Comparison of ENCODE assay signal across 15 cellular contexts in genomic region chr1:41656088-41656487, GRCh38.
DNase-seq lines count a peak whose midpoint lies in the region; ATAC-seq and TF ChIP-seq lines count a peak whose summit lies in the region.
"Had no signal": no experiment of that assay in that cellular context is flagged by ENCODE, and none has a peak within 500 bp of the region (broad histone marks: within the 10 kb centered on the region; RNA-seq: fewer than 3 reads in every experiment).

No MANE protein-coding gene starts in this region.

- H3K4ac ChIP-seq in mesendoderm (ENCODE audit: low read depth, low read length): no peak overlapping the region

- POLR2A ChIA-PET in activated CD8-positive, alpha-beta T cell treated with anti-CD3 and anti-CD28 coated beads for 36 hours (lab: Charles Lee): interaction anchor here (0.6 to 6.3 kb wide), 5 partner anchors 11 to 95 kb away, joined by 3 to 31 read pairs (median 4); no protein-coding TSS in a partner anchor
- POLR2A ChIA-PET in activated CD8-positive, alpha-beta T cell treated with anti-CD3 and anti-CD28 coated beads, Interleukin-2, amount 10 ng/mL, durations not matched to agents 7 days and 5 days (lab: Charles Lee): interaction anchor here (1.4 kb wide), 1 partner anchor 264 kb away, joined by 3 read pairs; no protein-coding TSS in a partner anchor
- POLR2A ChIA-PET in activated B cell treated with CpG ODN at 0.5 μM for 24 hours (lab: Charles Lee): interaction anchor here (0.9 kb wide), 1 partner anchor 74 kb away, joined by 9 read pairs; no protein-coding TSS in a partner anchor

- no peaks in the 10 kb centered on the region for H3K79me2 ChIP-seq in mesendoderm (ENCODE audit: control insufficient read depth, insufficient read depth, low read length)

- H3K27me3 Mint-ChIP-seq in activated CD8-positive, alpha-beta T cell treated with anti-CD3 and anti-CD28 coated beads for 36 hours: no peaks in the 10 kb centered on the region
- no peaks in the 10 kb centered on the region for H3K27me3 Mint-ChIP-seq in activated CD8-positive, alpha-beta T cell treated with anti-CD3 and anti-CD28 coated beads, Interleukin-2, amount 10 ng/mL, durations not matched to agents 7 days and 5 days (ENCODE audit: low read depth)
- H3K27me3 Mint-ChIP-seq in CD4-positive, CD25-positive, alpha-beta regulatory T cell: no peaks in the 10 kb centered on the region
- no peaks in the 10 kb centered on the region for H3K27me3 Mint-ChIP-seq in activated B cell treated with CpG ODN at 0.5 μM for 24 hours

- no peak overlapping the region for H2BK5ac ChIP-seq in mesendoderm (ENCODE audit: low read length)

- peak overlapping the region; percentile 83 for H3K27ac Mint-ChIP-seq in activated CD8-positive, alpha-beta T cell treated with anti-CD3 and anti-CD28 coated beads for 36 hours
- H3K27ac Mint-ChIP-seq in activated CD8-positive, alpha-beta T cell treated with anti-CD3 and anti-CD28 coated beads, Interleukin-2, amount 10 ng/mL, durations not matched to agents 7 days and 5 days: no peak overlapping the region
- peak overlapping the region in 2 of 3 donors; percentile 34 to 87 for H3K27ac Mint-ChIP-seq in CD4-positive, CD25-positive, alpha-beta regulatory T cell
- H3K27ac Mint-ChIP-seq in activated B cell treated with CpG ODN at 0.5 μM for 24 hours: peak overlapping the region; percentile 18

- no peak overlapping the region for H3K4me2 ChIP-seq in mesendoderm (ENCODE audit: low read length)

- no peaks in the 10 kb centered on the region for H3K27me3 ChIP-seq in CD4-positive, CD25-positive, alpha-beta regulatory T cell (ENCODE audit: control insufficient read depth, insufficient read depth, low read length)
- H3K27me3 ChIP-seq in mesendoderm (ENCODE audit: insufficient read depth, low read length, poor library complexity): peaks cover 7% of the 10 kb centered on the region
- H3K27me3 ChIP-seq: dorsolateral prefrontal cortex, uterus had no signal

- H3K9me3 Mint-ChIP-seq in activated CD8-positive, alpha-beta T cell treated with anti-CD3 and anti-CD28 coated beads for 36 hours: no peaks in the 10 kb centered on the region
- H3K9me3 Mint-ChIP-seq in activated CD8-positive, alpha-beta T cell treated with anti-CD3 and anti-CD28 coated beads, Interleukin-2, amount 10 ng/mL, durations not matched to agents 7 days and 5 days (ENCODE audit: insufficient read depth): no peaks in the 10 kb centered on the region
- no peaks in the 10 kb centered on the region for H3K9me3 Mint-ChIP-seq in CD4-positive, CD25-positive, alpha-beta regulatory T cell
- no peaks in the 10 kb centered on the region for H3K9me3 Mint-ChIP-seq in activated B cell treated with CpG ODN at 0.5 μM for 24 hours

- CTCF ChIA-PET in activated CD8-positive, alpha-beta T cell treated with anti-CD3 and anti-CD28 coated beads for 36 hours (lab: Charles Lee): interaction anchor here (1.2 to 2.0 kb wide), 4 partner anchors 11 to 236 kb away, joined by 3 to 6 read pairs (median 4); no protein-coding TSS in a partner anchor
- CTCF ChIA-PET in activated CD8-positive, alpha-beta T cell treated with anti-CD3 and anti-CD28 coated beads, Interleukin-2, amount 10 ng/mL, durations not matched to agents 7 days and 5 days (lab: Charles Lee): interaction anchor here (1.2 to 5.2 kb wide), 4 partner anchors 13 to 156 kb away, joined by 3 to 31 read pairs (median 4); no protein-coding TSS in a partner anchor
- CTCF ChIA-PET in activated B cell treated with CpG ODN at 0.5 μM for 24 hours (lab: Charles Lee): no interaction called here

- no peak overlapping the region for H3K9ac ChIP-seq in mesendoderm (ENCODE audit: low read length)

- no peak overlapping the region for H2AK5ac ChIP-seq in mesendoderm (ENCODE audit: low read length)

- no peaks in the 10 kb centered on the region for H3K79me1 ChIP-seq in mesendoderm (ENCODE audit: low read length)

- H3K4me3 Mint-ChIP-seq in activated CD8-positive, alpha-beta T cell treated with anti-CD3 and anti-CD28 coated beads for 36 hours: peak overlapping the region; percentile 22
- H3K4me3 Mint-ChIP-seq in activated CD8-positive, alpha-beta T cell treated with anti-CD3 and anti-CD28 coated beads, Interleukin-2, amount 10 ng/mL, durations not matched to agents 7 days and 5 days: no peak overlapping the region
- peak overlapping the region in 2 of 4 donors; percentile 13 to 93 for H3K4me3 Mint-ChIP-seq in CD4-positive, CD25-positive, alpha-beta regulatory T cell
- H3K4me3 Mint-ChIP-seq in activated B cell treated with CpG ODN at 0.5 μM for 24 hours: no peak overlapping the region

- peaks cover 62% of the 10 kb centered on the region for H3K36me3 Mint-ChIP-seq in activated CD8-positive, alpha-beta T cell treated with anti-CD3 and anti-CD28 coated beads for 36 hours (ENCODE audit: low read depth)
- H3K36me3 Mint-ChIP-seq in activated CD8-positive, alpha-beta T cell treated with anti-CD3 and anti-CD28 coated beads, Interleukin-2, amount 10 ng/mL, durations not matched to agents 7 days and 5 days (ENCODE audit: low read depth): peaks cover 4% of the 10 kb centered on the region
- no peaks in the 10 kb centered on the region for H3K36me3 Mint-ChIP-seq in CD4-positive, CD25-positive, alpha-beta regulatory T cell
- no peaks in the 10 kb centered on the region for H3K36me3 Mint-ChIP-seq in activated B cell treated with CpG ODN at 0.5 μM for 24 hours (ENCODE audit: low read depth)

- H3K9me3 ChIP-seq in CD4-positive, CD25-positive, alpha-beta regulatory T cell (ENCODE audit: control insufficient read depth in 2 of 2, low read length in 2 of 2): no peaks in the 10 kb centered on the region
- H3K9me3 ChIP-seq: HAP-1, neutrophil, stomach, uterus had no signal

- H4K5ac ChIP-seq in mesendoderm (ENCODE audit: low read length): no peak overlapping the region

- H2BK120ac ChIP-seq in mesendoderm (ENCODE audit: low read depth, low read length): no peak overlapping the region

- ATAC-seq in activated CD8-positive, alpha-beta T cell treated with anti-CD3 and anti-CD28 coated beads for 36 hours: no peak
- no peak for ATAC-seq in activated CD8-positive, alpha-beta T cell treated with anti-CD3 and anti-CD28 coated beads, Interleukin-2, amount 10 ng/mL, durations not matched to agents 7 days and 5 days
- ATAC-seq in CD4-positive, CD25-positive, alpha-beta regulatory T cell (ENCODE audit: low read depth in 2 of 2): no peak
- no peak for ATAC-seq in activated B cell treated with CpG ODN at 0.5 μM for 24 hours (ENCODE audit: low read depth)
- ATAC-seq in HG02763 (IDR thresholded peaks at IDR 0.05; ENCODE audit: unreplicated experiment): no peak
- no peak for ATAC-seq in GM18873 (IDR thresholded peaks at IDR 0.05; ENCODE audit: low FRiP score, unreplicated experiment)

- H3K4me1 ChIP-seq in CD4-positive, CD25-positive, alpha-beta regulatory T cell (ENCODE audit: control insufficient read depth, insufficient read depth, low read length, poor library complexity, severe bottlenecking): peaks cover 53% of the 10 kb centered on the region
- no peaks in the 10 kb centered on the region for H3K4me1 ChIP-seq in mesendoderm (ENCODE audit: control insufficient read depth, low read depth, low read length)
- H3K4me1 ChIP-seq: HAP-1, uterus had no signal

- H3K4me3 ChIP-seq in CD4-positive, CD25-positive, alpha-beta regulatory T cell (ENCODE audit: low read depth, low read length): no peak overlapping the region
- H3K4me3 ChIP-seq in mesendoderm (ENCODE audit: low read length): no peak overlapping the region
- H3K4me3 ChIP-seq: dorsolateral prefrontal cortex, HAP-1, stomach, uterus had no signal

- H3K56ac ChIP-seq in mesendoderm (ENCODE audit: low read length): no peak overlapping the region

- WGBS in mesendoderm (ENCODE audit: extremely low coverage, insufficient coverage, low lambda C conversion rate): no CpG with 5 or more reads among the region's 2 CpGs

- H3K27ac ChIP-seq in CD4-positive, CD25-positive, alpha-beta regulatory T cell (ENCODE audit: insufficient read depth, low read length, poor library complexity, severe bottlenecking): no peak overlapping the region
- no peak overlapping the region for H3K27ac ChIP-seq in mesendoderm (ENCODE audit: low read depth, low read length)
- H3K27ac ChIP-seq: neutrophil, stomach, uterus had no signal

- no peak overlapping the region for H3K18ac ChIP-seq in mesendoderm (ENCODE audit: low read length)

- H3K4me1 Mint-ChIP-seq in activated CD8-positive, alpha-beta T cell treated with anti-CD3 and anti-CD28 coated beads for 36 hours (ENCODE audit: low read depth): peaks cover 84% of the 10 kb centered on the region
- H3K4me1 Mint-ChIP-seq in activated CD8-positive, alpha-beta T cell treated with anti-CD3 and anti-CD28 coated beads, Interleukin-2, amount 10 ng/mL, durations not matched to agents 7 days and 5 days (ENCODE audit: low read depth): peaks cover 71% of the 10 kb centered on the region
- peaks cover 34 to 77% (median 48%) of the 10 kb centered on the region in 4 donors for H3K4me1 Mint-ChIP-seq in CD4-positive, CD25-positive, alpha-beta regulatory T cell
- peaks cover 76% of the 10 kb centered on the region for H3K4me1 Mint-ChIP-seq in activated B cell treated with CpG ODN at 0.5 μM for 24 hours

- H4K8ac ChIP-seq in mesendoderm (ENCODE audit: low read depth, low read length): no peak overlapping the region

- no peak for TF ChIP-seq CTCF in activated CD8-positive, alpha-beta T cell treated with anti-CD3 and anti-CD28 coated beads for 36 hours (IDR thresholded peaks at IDR 0.05)
- TF ChIP-seq CTCF in activated B cell treated with CpG ODN at 0.5 μM for 24 hours (IDR thresholded peaks at IDR 0.05): no peak

- peak overlapping the region; percentile 52 for H3K23ac ChIP-seq in mesendoderm (ENCODE audit: low read length)

- no peak for DNase-seq in activated CD8-positive, alpha-beta T cell treated with anti-CD3 and anti-CD28 coated beads for 36 hours
- DNase-seq in activated CD8-positive, alpha-beta T cell treated with anti-CD3 and anti-CD28 coated beads, Interleukin-2, amount 10 ng/mL, durations not matched to agents 7 days and 5 days: no peak
- DNase-seq in CD4-positive, CD25-positive, alpha-beta regulatory T cell: no peak
- DNase-seq in activated B cell treated with CpG ODN at 0.5 μM for 24 hours (no peak), mesendoderm (no peak), islet precursor cell (no peak)
- DNase-seq: NCI-H1105; NK-92 treated with Interleukin-12 subunit alpha and Interleukin-12 subunit beta, amount 100 ng/mL, for 24 hours; stomach; uterus had no signal

- intact Hi-C loops in activated CD8-positive, alpha-beta T cell treated with anti-CD3 and anti-CD28 coated beads for 36 hours (cut with micrococcal nuclease): no loop called here
- intact Hi-C loops in activated B cell treated with CpG ODN at 0.5 μM for 24 hours (cut with micrococcal nuclease): no loop called here

- no peak overlapping the region for H2BK15ac ChIP-seq in mesendoderm (replicated peaks; ENCODE audit: low read depth)

- no peaks in the 10 kb centered on the region for H3K36me3 ChIP-seq in CD4-positive, CD25-positive, alpha-beta regulatory T cell (ENCODE audit: control insufficient read depth, insufficient read depth, low read length)
- H3K36me3 ChIP-seq in mesendoderm (ENCODE audit: control insufficient read depth, insufficient read depth, low read length): no peaks in the 10 kb centered on the region
- H3K36me3 ChIP-seq: HAP-1, neutrophil, stomach, uterus had no signal
